ENCODE assay signal across 1 cellular context in the genomic region with DNA sequence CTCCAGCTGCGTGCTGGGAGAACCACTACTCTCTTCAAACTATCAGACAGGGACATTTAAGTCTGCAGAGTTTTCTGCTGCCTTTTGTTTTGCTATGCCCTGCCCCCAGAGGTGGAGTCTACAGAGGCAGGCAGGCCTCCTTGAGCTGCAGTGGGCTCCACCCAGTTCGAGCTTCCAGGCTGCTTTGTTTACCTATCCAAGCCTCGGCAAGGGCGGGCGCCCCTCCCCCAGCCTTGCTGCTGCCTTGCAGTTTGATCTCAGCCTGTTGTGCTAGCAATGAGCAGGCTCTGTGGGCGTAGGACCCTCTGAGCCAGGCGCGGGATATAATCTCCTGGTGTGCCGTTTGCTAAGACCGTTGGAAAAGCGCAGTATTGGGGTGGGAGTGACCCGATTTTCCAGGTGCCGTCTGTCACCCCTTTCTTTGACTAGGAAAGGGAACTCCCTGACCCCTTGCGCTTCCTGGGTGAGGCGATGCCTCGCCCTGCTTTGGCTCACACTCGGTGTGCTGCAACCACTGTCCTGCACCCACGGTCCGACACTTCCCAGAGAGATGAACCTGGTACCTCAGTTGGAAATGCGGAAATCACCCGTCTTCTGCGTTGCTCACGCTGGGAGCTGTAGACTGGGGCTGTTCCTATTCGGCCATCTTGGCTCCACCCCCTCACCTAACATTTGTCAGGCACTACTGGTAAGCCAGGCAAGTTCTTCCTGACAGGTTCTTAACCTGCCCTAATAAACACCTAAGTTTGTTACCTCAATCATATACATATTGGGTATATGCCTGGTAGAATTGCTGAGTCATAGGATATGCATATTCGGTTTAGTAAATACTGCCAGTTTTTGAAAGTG. TPM values are rescaled to one million over a fixed set of nuclear protein-coding genes. Genes with fewer than 3 reads are reported as not detected.
"Had no signal": no experiment of that assay in that cellular context is flagged by ENCODE, and none has a peak within 500 bp of the region (broad histone marks: within the 10 kb centered on the region; RNA-seq: fewer than 3 reads in every experiment).

No MANE protein-coding gene starts in this region.

RNA-seq across cellular contexts. Expression of gene CENPO, which starts 12.8 kb away (rescaled TPM):
- total RNA-seq: ascending aorta had no signal
